In genomic region chr12:3761116-3761770, GRCh38 we compare ENCODE assay signal across 16 cellular contexts.
"Had no signal": no experiment of that assay in that cellular context is flagged by ENCODE, and none has a peak within 500 bp of the region (broad histone marks: within the 10 kb centered on the region; RNA-seq: fewer than 3 reads in every experiment).

No MANE protein-coding gene starts in this region.

- H3K4me1 ChIP-seq: ascending aorta, lower lobe of right lung, parathyroid adenoma had no signal

- H3K27me3 ChIP-seq: ascending aorta, transverse colon had no signal

- H3K36me3 ChIP-seq: ascending aorta, lower lobe of right lung, transverse colon had no signal

- ATAC-seq: activated T-cell treated with anti-CD3 and anti-CD28 coated beads, Interleukin-2, amount 50 U/mL, for 72 hours; lower lobe of right lung; natural killer cell; T-cell had no signal

- H3K27ac ChIP-seq: ascending aorta, lower lobe of right lung, parathyroid adenoma, transverse colon had no signal

- H3K4me3 ChIP-seq: ascending aorta, lower lobe of right lung, transverse colon had no signal

- DNase-seq: activated CD4-positive, alpha-beta T cell treated with anti-CD3 and anti-CD28 coated beads, Interleukin-2, amount 10 ng/mL, durations not matched to agents 7 days and 5 days; activated gamma-delta T cell; activated T-cell treated with anti-CD3 and anti-CD28 coated beads, Interleukin-2, amount 50 U/mL, for 72 hours; foreskin melanocyte; glutamatergic neuron; hypothalamus; lower lobe of right lung; natural killer cell; stimulated activated CD4-positive, alpha-beta T cell treated with anti-CD3 and anti-CD28 coated beads, Interleukin-12 subunit alpha, Interleukin-12 subunit beta, amount 100 ng/mL, for 4 hours; stimulated activated CD4-positive, alpha-beta T cell treated with anti-CD3 and anti-CD28 coated beads, Interleukin-2, amount 100 ng/mL, for 24 hours; T-cell; transverse colon had no signal

- H3K9me3 ChIP-seq: ascending aorta, lower lobe of right lung, transverse colon had no signal

- FAIRE-seq: bronchial epithelial cell, keratinocyte had no signal
